Comparison of ENCODE assay signal across 1 cellular context in the genomic region with DNA sequence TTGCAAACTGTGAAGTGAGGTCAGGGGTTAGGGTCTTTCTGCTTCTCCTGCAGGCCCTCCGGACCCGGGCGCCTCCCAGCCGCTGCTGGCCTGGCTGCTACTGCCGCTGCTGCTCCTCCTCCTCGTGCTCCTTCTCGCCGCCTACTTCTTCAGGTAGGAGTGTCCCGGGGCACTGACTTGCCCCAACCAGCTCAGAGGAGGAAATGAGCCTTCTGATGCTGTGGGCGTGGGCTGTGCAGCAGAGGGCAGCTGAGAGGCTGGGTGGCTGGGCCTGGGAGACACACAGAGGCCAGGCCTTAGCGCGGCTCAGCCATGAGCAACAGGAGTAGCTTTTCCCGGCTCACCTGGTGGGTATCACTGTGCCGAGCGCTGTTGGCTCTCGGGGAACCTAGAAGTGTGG.
TF ChIP-seq lines count a peak whose summit lies in the region.

No MANE protein-coding gene starts in this region.

TF ChIP-seq in H1, 55 proteins besides CTCF, POLR2A, EP300 and RAD21:
- TF ChIP-seq, protein P1, sequence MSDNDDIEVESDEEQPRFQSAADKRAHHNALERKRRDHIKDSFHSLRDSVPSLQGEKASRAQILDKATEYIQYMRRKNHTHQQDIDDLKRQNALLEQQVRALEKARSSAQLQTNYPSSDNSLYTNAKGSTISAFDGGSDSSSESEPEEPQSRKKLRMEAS (IDR thresholded peaks at IDR 0.05), result peak; percentile 59
- no peak for TF ChIP-seq RFX5 (IDR thresholded peaks at IDR 0.05; ENCODE audit: borderline replicate concordance, low read depth, low read length)
- TF ChIP-seq TAF1 (IDR thresholded peaks at IDR 0.05; ENCODE audit: low read depth, low read length), result peak; percentile 45; the same call in 1 of the 2 replicates
